In genomic region chr12:86621957-86622356, GRCh38 we compare ENCODE assay signal across 34 cellular contexts.
"Had no signal": no experiment of that assay in that cellular context is flagged by ENCODE, and none has a peak within 500 bp of the region (broad histone marks: within the 10 kb centered on the region; RNA-seq: fewer than 3 reads in every experiment).

No MANE protein-coding gene starts in this region.

- H3K4me1 ChIP-seq: adrenal gland, ascending aorta, body of pancreas, breast epithelium had no signal

- H3K27ac ChIP-seq: adrenal gland, ascending aorta, body of pancreas, brain microvascular endothelial cell, breast epithelium, cardiac muscle cell had no signal

- H3K27me3 ChIP-seq: adrenal gland, ascending aorta, body of pancreas, brain microvascular endothelial cell, breast epithelium, cardiac muscle cell had no signal

- H3K36me3 ChIP-seq: adrenal gland, ascending aorta, brain microvascular endothelial cell, breast epithelium, cardiac muscle cell had no signal

- FAIRE-seq: astrocyte, bronchial epithelial cell had no signal

- H3K9me3 ChIP-seq: adrenal gland had no signal

- H3K4me3 ChIP-seq: adrenal gland, ascending aorta, body of pancreas, breast epithelium, cardiac muscle cell had no signal

- DNase-seq: activated effector memory CD4-positive, alpha-beta T cell treated with anti-CD3 and anti-CD28 coated beads, Interleukin-2, amount 50 U/mL, for 16 hours; activated effector memory CD4-positive, alpha-beta T cell treated with Interleukin-2 at 50 U/mL for 16 hours; activated gamma-delta T cell; activated gamma-delta T cell treated with Interleukin-2 at 50 U/mL for 16 hours; activated naive CD4-positive, alpha-beta T cell; activated naive CD4-positive, alpha-beta T cell treated with anti-CD3 and anti-CD28 coated beads for 36 hours; activated naive CD4-positive, alpha-beta T cell treated with anti-CD3 and anti-CD28 coated beads, Interleukin-2, amount 10 ng/mL, durations not matched to agents 7 days and 5 days; activated naive CD4-positive, alpha-beta T cell treated with anti-CD3 and anti-CD28 coated beads, Interleukin-2, amount 50 U/mL, for 16 hours; activated naive CD4-positive, alpha-beta T cell treated with Interleukin-2 at 50 U/mL for 16 hours; activated naive CD8-positive, alpha-beta T cell treated with anti-CD3 and anti-CD28 coated beads for 36 hours; activated naive CD8-positive, alpha-beta T cell treated with anti-CD3 and anti-CD28 coated beads, Interleukin-2, amount 10 ng/mL, durations not matched to agents 7 days and 5 days; activated naive CD8-positive, alpha-beta T cell treated with anti-CD3 and anti-CD28 coated beads, Interleukin-2, amount 50 U/mL, for 24 hours; activated T-cell treated with anti-CD3 and anti-CD28 coated beads, Interleukin-2, amount 50 U/mL, for 1 hour; activated T-cell treated with anti-CD3 and anti-CD28 coated beads, Interleukin-2, amount 50 U/mL, for 24 hours; activated T-cell treated with anti-CD3 and anti-CD28 coated beads, Interleukin-2, amount 50 U/mL, for 4 hours; activated T-cell treated with anti-CD3 and anti-CD28 coated beads, Interleukin-2, amount 50 U/mL, for 48 hours; activated T-cell treated with anti-CD3 and anti-CD28 coated beads, Interleukin-2, amount 50 U/mL, for 72 hours; adrenal gland; amniotic stem cell; amygdala; anterior cingulate cortex; aorta; body of pancreas; brain microvascular endothelial cell; caudate nucleus; central memory CD4-positive, alpha-beta T cell; cerebellar nuclear complex had no signal

- ATAC-seq: activated naive CD4-positive, alpha-beta T cell treated with anti-CD3 and anti-CD28 coated beads, Interleukin-2, amount 50 U/mL, for 72 hours; activated naive CD8-positive, alpha-beta T cell treated with anti-CD3 and anti-CD28 coated beads, Interleukin-2, amount 50 U/mL, for 24 hours; activated T-cell treated with anti-CD3 and anti-CD28 coated beads, Interleukin-2, amount 50 U/mL, for 4 hours; activated T-cell treated with anti-CD3 and anti-CD28 coated beads, Interleukin-2, amount 50 U/mL, for 72 hours; activated T-helper 17 cell treated with anti-CD3 and anti-CD28 coated beads, Interleukin-2, amount 50 U/mL, for 72 hours; body of pancreas had no signal
